ENCODE assay signal across 1 cellular context in the genomic region with DNA sequence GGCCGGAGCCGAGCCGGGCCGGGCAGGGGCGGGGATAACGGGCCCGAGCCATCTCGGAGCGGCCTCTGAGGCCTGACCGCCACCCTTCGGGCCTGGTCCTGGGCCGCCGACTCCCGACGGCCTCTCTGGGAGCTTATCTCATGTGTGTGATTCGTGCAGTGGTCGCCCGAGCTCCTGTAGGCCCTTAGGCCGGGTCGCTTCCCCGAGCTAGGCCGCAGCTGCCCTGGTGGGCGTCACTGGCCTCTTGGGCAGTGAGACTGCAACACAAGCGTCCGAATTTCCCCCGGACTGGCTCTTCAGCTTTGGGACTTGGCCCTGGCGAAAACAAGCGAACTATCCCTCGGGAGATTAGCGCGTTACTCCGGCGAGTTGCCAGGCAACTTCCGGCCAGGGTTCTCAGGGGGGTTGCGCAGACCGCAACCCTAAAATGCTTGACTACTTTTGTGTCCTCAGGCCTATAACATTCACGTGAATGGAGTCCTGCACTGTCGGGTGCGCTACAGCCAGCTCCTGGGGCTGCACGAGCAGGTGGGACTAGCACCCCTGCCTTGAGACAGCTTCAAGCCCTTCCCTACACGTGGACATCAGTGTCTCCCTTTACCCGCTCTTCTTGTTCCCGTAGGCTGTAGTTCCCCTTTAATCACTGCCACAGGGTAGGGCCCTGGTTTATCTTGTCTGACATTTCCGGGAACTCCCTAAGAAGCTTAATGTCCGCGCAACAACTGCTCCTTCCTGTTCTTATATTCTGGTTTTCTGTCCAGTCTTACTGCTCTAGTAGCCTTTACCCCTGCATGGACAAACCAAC.
TF ChIP-seq lines count a peak whose summit lies in the region.

No MANE protein-coding gene starts in this region.

TF ChIP-seq in HepG2, 621 proteins besides CTCF, POLR2A, EP300 and RAD21 (continued from another document and continues in another):
- TF ChIP-seq, protein P1, sequence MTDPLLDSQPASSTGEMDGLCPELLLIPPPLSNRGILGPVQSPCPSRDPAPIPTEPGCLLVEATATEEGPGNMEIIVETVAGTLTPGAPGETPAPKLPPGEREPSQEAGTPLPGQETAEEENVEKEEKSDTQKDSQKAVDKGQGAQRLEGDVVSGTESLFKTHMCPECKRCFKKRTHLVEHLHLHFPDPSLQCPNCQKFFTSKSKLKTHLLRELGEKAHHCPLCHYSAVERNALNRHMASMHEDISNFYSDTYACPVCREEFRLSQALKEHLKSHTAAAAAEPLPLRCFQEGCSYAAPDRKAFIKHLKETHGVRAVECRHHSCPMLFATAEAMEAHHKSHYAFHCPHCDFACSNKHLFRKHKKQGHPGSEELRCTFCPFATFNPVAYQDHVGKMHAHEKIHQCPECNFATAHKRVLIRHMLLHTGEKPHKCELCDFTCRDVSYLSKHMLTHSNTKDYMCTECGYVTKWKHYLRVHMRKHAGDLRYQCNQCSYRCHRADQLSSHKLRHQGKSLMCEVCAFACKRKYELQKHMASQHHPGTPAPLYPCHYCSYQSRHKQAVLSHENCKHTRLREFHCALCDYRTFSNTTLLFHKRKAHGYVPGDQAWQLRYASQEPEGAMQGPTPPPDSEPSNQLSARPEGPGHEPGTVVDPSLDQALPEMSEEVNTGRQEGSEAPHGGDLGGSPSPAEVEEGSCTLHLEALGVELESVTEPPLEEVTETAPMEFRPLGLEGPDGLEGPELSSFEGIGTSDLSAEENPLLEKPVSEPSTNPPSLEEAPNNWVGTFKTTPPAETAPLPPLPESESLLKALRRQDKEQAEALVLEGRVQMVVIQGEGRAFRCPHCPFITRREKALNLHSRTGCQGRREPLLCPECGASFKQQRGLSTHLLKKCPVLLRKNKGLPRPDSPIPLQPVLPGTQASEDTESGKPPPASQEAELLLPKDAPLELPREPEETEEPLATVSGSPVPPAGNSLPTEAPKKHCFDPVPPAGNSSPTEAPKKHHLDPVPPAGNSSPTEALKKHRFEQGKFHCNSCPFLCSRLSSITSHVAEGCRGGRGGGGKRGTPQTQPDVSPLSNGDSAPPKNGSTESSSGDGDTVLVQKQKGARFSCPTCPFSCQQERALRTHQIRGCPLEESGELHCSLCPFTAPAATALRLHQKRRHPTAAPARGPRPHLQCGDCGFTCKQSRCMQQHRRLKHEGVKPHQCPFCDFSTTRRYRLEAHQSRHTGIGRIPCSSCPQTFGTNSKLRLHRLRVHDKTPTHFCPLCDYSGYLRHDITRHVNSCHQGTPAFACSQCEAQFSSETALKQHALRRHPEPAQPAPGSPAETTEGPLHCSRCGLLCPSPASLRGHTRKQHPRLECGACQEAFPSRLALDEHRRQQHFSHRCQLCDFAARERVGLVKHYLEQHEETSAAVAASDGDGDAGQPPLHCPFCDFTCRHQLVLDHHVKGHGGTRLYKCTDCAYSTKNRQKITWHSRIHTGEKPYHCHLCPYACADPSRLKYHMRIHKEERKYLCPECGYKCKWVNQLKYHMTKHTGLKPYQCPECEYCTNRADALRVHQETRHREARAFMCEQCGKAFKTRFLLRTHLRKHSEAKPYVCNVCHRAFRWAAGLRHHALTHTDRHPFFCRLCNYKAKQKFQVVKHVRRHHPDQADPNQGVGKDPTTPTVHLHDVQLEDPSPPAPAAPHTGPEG (CRISPR knock-in tag; IDR thresholded peaks at IDR 0.05) = no peak
- TF ChIP-seq, protein P2, sequence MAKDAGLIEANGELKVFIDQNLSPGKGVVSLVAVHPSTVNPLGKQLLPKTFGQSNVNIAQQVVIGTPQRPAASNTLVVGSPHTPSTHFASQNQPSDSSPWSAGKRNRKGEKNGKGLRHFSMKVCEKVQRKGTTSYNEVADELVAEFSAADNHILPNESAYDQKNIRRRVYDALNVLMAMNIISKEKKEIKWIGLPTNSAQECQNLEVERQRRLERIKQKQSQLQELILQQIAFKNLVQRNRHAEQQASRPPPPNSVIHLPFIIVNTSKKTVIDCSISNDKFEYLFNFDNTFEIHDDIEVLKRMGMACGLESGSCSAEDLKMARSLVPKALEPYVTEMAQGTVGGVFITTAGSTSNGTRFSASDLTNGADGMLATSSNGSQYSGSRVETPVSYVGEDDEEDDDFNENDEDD (CRISPR knock-in tag; IDR thresholded peaks at IDR 0.05; ENCODE audit: borderline replicate concordance) = peak; percentile 70; the same call in 1 of the 2 replicates
- TF ChIP-seq ZSCAN22 (CRISPR knock-in tag; IDR thresholded peaks at IDR 0.05) = no peak
- TF ChIP-seq, protein P3, sequence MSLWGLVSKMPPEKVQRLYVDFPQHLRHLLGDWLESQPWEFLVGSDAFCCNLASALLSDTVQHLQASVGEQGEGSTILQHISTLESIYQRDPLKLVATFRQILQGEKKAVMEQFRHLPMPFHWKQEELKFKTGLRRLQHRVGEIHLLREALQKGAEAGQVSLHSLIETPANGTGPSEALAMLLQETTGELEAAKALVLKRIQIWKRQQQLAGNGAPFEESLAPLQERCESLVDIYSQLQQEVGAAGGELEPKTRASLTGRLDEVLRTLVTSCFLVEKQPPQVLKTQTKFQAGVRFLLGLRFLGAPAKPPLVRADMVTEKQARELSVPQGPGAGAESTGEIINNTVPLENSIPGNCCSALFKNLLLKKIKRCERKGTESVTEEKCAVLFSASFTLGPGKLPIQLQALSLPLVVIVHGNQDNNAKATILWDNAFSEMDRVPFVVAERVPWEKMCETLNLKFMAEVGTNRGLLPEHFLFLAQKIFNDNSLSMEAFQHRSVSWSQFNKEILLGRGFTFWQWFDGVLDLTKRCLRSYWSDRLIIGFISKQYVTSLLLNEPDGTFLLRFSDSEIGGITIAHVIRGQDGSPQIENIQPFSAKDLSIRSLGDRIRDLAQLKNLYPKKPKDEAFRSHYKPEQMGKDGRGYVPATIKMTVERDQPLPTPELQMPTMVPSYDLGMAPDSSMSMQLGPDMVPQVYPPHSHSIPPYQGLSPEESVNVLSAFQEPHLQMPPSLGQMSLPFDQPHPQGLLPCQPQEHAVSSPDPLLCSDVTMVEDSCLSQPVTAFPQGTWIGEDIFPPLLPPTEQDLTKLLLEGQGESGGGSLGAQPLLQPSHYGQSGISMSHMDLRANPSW (CRISPR knock-in tag; IDR thresholded peaks at IDR 0.05; ENCODE audit: borderline replicate concordance) = no peak
- TF ChIP-seq, protein P4, sequence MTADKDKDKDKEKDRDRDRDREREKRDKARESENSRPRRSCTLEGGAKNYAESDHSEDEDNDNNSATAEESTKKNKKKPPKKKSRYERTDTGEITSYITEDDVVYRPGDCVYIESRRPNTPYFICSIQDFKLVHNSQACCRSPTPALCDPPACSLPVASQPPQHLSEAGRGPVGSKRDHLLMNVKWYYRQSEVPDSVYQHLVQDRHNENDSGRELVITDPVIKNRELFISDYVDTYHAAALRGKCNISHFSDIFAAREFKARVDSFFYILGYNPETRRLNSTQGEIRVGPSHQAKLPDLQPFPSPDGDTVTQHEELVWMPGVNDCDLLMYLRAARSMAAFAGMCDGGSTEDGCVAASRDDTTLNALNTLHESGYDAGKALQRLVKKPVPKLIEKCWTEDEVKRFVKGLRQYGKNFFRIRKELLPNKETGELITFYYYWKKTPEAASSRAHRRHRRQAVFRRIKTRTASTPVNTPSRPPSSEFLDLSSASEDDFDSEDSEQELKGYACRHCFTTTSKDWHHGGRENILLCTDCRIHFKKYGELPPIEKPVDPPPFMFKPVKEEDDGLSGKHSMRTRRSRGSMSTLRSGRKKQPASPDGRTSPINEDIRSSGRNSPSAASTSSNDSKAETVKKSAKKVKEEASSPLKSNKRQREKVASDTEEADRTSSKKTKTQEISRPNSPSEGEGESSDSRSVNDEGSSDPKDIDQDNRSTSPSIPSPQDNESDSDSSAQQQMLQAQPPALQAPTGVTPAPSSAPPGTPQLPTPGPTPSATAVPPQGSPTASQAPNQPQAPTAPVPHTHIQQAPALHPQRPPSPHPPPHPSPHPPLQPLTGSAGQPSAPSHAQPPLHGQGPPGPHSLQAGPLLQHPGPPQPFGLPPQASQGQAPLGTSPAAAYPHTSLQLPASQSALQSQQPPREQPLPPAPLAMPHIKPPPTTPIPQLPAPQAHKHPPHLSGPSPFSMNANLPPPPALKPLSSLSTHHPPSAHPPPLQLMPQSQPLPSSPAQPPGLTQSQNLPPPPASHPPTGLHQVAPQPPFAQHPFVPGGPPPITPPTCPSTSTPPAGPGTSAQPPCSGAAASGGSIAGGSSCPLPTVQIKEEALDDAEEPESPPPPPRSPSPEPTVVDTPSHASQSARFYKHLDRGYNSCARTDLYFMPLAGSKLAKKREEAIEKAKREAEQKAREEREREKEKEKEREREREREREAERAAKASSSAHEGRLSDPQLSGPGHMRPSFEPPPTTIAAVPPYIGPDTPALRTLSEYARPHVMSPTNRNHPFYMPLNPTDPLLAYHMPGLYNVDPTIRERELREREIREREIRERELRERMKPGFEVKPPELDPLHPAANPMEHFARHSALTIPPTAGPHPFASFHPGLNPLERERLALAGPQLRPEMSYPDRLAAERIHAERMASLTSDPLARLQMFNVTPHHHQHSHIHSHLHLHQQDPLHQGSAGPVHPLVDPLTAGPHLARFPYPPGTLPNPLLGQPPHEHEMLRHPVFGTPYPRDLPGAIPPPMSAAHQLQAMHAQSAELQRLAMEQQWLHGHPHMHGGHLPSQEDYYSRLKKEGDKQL (CRISPR knock-in tag; IDR thresholded peaks at IDR 0.05; ENCODE audit: low read depth) = no peak; the same call in 1 of the 2 replicates
- TF ChIP-seq HIVEP1 (CRISPR knock-in tag; IDR thresholded peaks at IDR 0.05) = no peak
- TF ChIP-seq BHLHE40 (IDR thresholded peaks at IDR 0.05; ENCODE audit: low read length) = no peak
- no peak for TF ChIP-seq MYNN (CRISPR knock-in tag; IDR thresholded peaks at IDR 0.05; ENCODE audit: low read depth)
- TF ChIP-seq ZNF468 (CRISPR knock-in tag; IDR thresholded peaks at IDR 0.05) = peak; percentile 94; the same call in 1 of the 2 replicates
- TF ChIP-seq RBAK (CRISPR knock-in tag; IDR thresholded peaks at IDR 0.05) = no peak
- no peak for TF ChIP-seq FOSL1 (CRISPR knock-in tag; IDR thresholded peaks at IDR 0.05; ENCODE audit: borderline replicate concordance)
- TF ChIP-seq XRCC5 (optimal IDR thresholded peaks at IDR 0.05; ENCODE audit: low read length) = no peak
- TF ChIP-seq IRX3 (CRISPR knock-in tag; IDR thresholded peaks at IDR 0.05; ENCODE audit: borderline replicate concordance, low read depth) = no peak
- TF ChIP-seq, protein P5, sequence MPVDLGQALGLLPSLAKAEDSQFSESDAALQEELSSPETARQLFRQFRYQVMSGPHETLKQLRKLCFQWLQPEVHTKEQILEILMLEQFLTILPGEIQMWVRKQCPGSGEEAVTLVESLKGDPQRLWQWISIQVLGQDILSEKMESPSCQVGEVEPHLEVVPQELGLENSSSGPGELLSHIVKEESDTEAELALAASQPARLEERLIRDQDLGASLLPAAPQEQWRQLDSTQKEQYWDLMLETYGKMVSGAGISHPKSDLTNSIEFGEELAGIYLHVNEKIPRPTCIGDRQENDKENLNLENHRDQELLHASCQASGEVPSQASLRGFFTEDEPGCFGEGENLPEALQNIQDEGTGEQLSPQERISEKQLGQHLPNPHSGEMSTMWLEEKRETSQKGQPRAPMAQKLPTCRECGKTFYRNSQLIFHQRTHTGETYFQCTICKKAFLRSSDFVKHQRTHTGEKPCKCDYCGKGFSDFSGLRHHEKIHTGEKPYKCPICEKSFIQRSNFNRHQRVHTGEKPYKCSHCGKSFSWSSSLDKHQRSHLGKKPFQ (CRISPR knock-in tag; IDR thresholded peaks at IDR 0.05; ENCODE audit: insufficient replicate concordance) = no peak
- TF ChIP-seq, protein P6, sequence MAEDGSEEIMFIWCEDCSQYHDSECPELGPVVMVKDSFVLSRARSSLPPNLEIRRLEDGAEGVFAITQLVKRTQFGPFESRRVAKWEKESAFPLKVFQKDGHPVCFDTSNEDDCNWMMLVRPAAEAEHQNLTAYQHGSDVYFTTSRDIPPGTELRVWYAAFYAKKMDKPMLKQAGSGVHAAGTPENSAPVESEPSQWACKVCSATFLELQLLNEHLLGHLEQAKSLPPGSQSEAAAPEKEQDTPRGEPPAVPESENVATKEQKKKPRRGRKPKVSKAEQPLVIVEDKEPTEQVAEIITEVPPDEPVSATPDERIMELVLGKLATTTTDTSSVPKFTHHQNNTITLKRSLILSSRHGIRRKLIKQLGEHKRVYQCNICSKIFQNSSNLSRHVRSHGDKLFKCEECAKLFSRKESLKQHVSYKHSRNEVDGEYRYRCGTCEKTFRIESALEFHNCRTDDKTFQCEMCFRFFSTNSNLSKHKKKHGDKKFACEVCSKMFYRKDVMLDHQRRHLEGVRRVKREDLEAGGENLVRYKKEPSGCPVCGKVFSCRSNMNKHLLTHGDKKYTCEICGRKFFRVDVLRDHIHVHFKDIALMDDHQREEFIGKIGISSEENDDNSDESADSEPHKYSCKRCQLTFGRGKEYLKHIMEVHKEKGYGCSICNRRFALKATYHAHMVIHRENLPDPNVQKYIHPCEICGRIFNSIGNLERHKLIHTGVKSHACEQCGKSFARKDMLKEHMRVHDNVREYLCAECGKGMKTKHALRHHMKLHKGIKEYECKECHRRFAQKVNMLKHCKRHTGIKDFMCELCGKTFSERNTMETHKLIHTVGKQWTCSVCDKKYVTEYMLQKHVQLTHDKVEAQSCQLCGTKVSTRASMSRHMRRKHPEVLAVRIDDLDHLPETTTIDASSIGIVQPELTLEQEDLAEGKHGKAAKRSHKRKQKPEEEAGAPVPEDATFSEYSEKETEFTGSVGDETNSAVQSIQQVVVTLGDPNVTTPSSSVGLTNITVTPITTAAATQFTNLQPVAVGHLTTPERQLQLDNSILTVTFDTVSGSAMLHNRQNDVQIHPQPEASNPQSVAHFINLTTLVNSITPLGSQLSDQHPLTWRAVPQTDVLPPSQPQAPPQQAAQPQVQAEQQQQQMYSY (CRISPR knock-in tag; IDR thresholded peaks at IDR 0.05) = no peak
- no peak for TF ChIP-seq THAP11 (CRISPR knock-in tag; IDR thresholded peaks at IDR 0.05)
- TF ChIP-seq, protein P7, sequence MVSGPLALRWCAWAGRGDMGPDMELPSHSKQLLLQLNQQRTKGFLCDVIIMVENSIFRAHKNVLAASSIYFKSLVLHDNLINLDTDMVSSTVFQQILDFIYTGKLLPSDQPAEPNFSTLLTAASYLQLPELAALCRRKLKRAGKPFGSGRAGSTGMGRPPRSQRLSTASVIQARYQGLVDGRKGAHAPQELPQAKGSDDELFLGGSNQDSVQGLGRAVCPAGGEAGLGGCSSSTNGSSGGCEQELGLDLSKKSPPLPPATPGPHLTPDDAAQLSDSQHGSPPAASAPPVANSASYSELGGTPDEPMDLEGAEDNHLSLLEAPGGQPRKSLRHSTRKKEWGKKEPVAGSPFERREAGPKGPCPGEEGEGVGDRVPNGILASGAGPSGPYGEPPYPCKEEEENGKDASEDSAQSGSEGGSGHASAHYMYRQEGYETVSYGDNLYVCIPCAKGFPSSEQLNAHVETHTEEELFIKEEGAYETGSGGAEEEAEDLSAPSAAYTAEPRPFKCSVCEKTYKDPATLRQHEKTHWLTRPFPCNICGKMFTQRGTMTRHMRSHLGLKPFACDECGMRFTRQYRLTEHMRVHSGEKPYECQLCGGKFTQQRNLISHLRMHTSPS (CRISPR knock-in tag; IDR thresholded peaks at IDR 0.05; ENCODE audit: low read depth) = 0 out of 2 replicates have a peak, but pooled peaks have one; percentile 11
- peak; percentile 20; the same call in 1 of the 2 replicates for TF ChIP-seq NRL (CRISPR knock-in tag; IDR thresholded peaks at IDR 0.05; ENCODE audit: borderline replicate concordance)
- no peak for TF ChIP-seq NFE2L1 (CRISPR knock-in tag; IDR thresholded peaks at IDR 0.05; ENCODE audit: borderline replicate concordance)
- 0 out of 2 replicates have a peak, but pooled peaks have one; percentile 15 for TF ChIP-seq ZFAT (CRISPR knock-in tag; conservative IDR thresholded peaks at IDR 0.05)
- TF ChIP-seq ATRX (CRISPR knock-in tag; IDR thresholded peaks at IDR 0.05; ENCODE audit: borderline replicate concordance) = no peak
- TF ChIP-seq ZNF652 (CRISPR knock-in tag; IDR thresholded peaks at IDR 0.05; ENCODE audit: borderline replicate concordance, low read depth) = no peak
